Comparison of ENCODE assay signal across 21 cellular contexts in genomic region chr17:691423-691822, GRCh38. TPM values are rescaled to one million over a fixed set of nuclear protein-coding genes. Genes with fewer than 3 reads are reported as not detected.
A peak's percentile ranks its signal among the peaks of the same experiment; 100 is the strongest.
DNase-seq lines count a peak whose midpoint lies in the region; ATAC-seq, FAIRE-seq and TF ChIP-seq lines count a peak whose summit lies in the region.
"Had no signal": no experiment of that assay in that cellular context is flagged by ENCODE, and none has a peak within 500 bp of the region (broad histone marks: within the 10 kb centered on the region; RNA-seq: fewer than 3 reads in every experiment).

No MANE protein-coding gene starts in this region.

- H4K20me1 ChIP-seq in IMR-90 (ENCODE audit: insufficient read depth, low read length) (0 out of 2 replicates have a peak, but pooled peaks cover 5% of the 10 kb centered on the region), astrocyte (ENCODE audit: insufficient read depth, low read length) (no peaks in the 10 kb centered on the region), GM23338 (replicated peaks; ENCODE audit: insufficient read depth) (no peaks in the 10 kb centered on the region; the same call in 1 of the 2 replicates)

- H3K9me3 Mint-ChIP-seq in astrocyte (ENCODE audit: unreplicated experiment) (no peaks in the 10 kb centered on the region), GM23338 (no peaks in the 10 kb centered on the region)
- no peaks in the 10 kb centered on the region for H3K9me3 Mint-ChIP-seq in activated T-helper 2 cell treated with anti-CD3 and anti-CD28 coated beads, Interferon-gamma antibody, Interleukin-2, Interleukin-4, amounts not matched to agents 10 μg/mL and 5 μg/mL and 100 μg/mL, durations not matched to agents 14 hours and 24 hours and 36 hours
- H3K9me3 Mint-ChIP-seq: activated naive CD4-positive, alpha-beta T cell treated with anti-CD3 and anti-CD28 coated beads, Interleukin-2, amount 50 U/mL, for 24 hours had no signal

- H3K4me3 ChIP-seq in AG04450 (ENCODE audit: low read depth, low read length) (no peak overlapping the region), IMR-90 (ENCODE audit: insufficient read depth, low read depth, low read length) (no peak overlapping the region), astrocyte (ENCODE audit: insufficient read depth, low read depth, low read length) (no peak overlapping the region), GM23338 (no peak overlapping the region)
- H3K4me3 ChIP-seq: GM12878, prostate gland, upper lobe of right lung had no signal

- CTCF ChIA-PET in AG04450 (lab: Charles Lee), result interaction anchor here (1.4 to 16.5 kb wide), 3 partner anchors 9 to 280 kb away, joined by 4 to 468 read pairs (median 14); a partner anchor contains a TSS
- CTCF ChIA-PET in IMR-90 (lab: Yijun Ruan, JAX), result interaction anchor here (0.7 to 1.7 kb wide), 2 partner anchors 160 to 279 kb away, joined by 3 to 13 read pairs; no protein-coding TSS in a partner anchor

- no peak for TF ChIP-seq POLR2A in IMR-90 (IDR thresholded peaks at IDR 0.05; ENCODE audit: low read depth, low read length)

- H3K79me2 ChIP-seq in astrocyte (ENCODE audit: insufficient read depth, low read length), result peaks cover 7% of the 10 kb centered on the region
- H3K79me2 ChIP-seq in GM23338 (replicated peaks; ENCODE audit: insufficient read depth), result no peaks in the 10 kb centered on the region; the same call in 1 of the 2 replicates

- H3K36me3 ChIP-seq in IMR-90 (ENCODE audit: control insufficient read depth, insufficient read depth, low read length), result peaks cover 17% of the 10 kb centered on the region
- peaks cover 20% of the 10 kb centered on the region for H3K36me3 ChIP-seq in astrocyte (ENCODE audit: insufficient read depth, low read length)
- H3K36me3 ChIP-seq in GM23338 (ENCODE audit: insufficient read depth), result 0 out of 2 replicates have a peak, but pooled peaks cover 4% of the 10 kb centered on the region
- H3K36me3 ChIP-seq: prostate gland had no signal

- peak overlapping the region; percentile 67 for H2BK20ac ChIP-seq in IMR-90 (ENCODE audit: low read depth, low read length)

- peak overlapping the region; percentile 57; the same call in 1 of the 2 replicates for H2AK5ac ChIP-seq in IMR-90 (ENCODE audit: low read depth, low read length)

- peaks cover 28% of the 10 kb centered on the region for H3K4me1 Mint-ChIP-seq in astrocyte (ENCODE audit: low read depth, unreplicated experiment)
- peaks cover 13% of the 10 kb centered on the region; the same call in 2 of the 3 replicates for H3K4me1 Mint-ChIP-seq in GM23338
- H3K4me1 Mint-ChIP-seq in activated T-helper 2 cell treated with anti-CD3 and anti-CD28 coated beads, Interferon-gamma antibody, Interleukin-2, Interleukin-4, amounts not matched to agents 10 μg/mL and 5 μg/mL and 100 μg/mL, durations not matched to agents 14 hours and 24 hours and 36 hours (ENCODE audit: low read depth), result peaks cover 2% of the 10 kb centered on the region
- H3K4me1 Mint-ChIP-seq: activated naive CD4-positive, alpha-beta T cell treated with anti-CD3 and anti-CD28 coated beads, Interleukin-2, amount 50 U/mL, for 24 hours; B cell had no signal

- H2AK9ac ChIP-seq in IMR-90 (replicated peaks; ENCODE audit: low read depth, low read length, poor library complexity), result peak overlapping the region; percentile 2

- H2AFZ ChIP-seq in IMR-90 (replicated peaks; ENCODE audit: low read length, poor library complexity) (no peak overlapping the region), astrocyte (ENCODE audit: low read depth, low read length) (no peak overlapping the region), GM23338 (no peak overlapping the region)

- no peaks in the 10 kb centered on the region for H3K27me3 Mint-ChIP-seq in astrocyte (ENCODE audit: low read depth, unreplicated experiment)
- H3K27me3 Mint-ChIP-seq in GM23338 (ENCODE audit: insufficient read depth, low read depth, poor library complexity), result peaks cover 2% of the 10 kb centered on the region
- no peaks in the 10 kb centered on the region for H3K27me3 Mint-ChIP-seq in activated T-helper 2 cell treated with anti-CD3 and anti-CD28 coated beads, Interferon-gamma antibody, Interleukin-2, Interleukin-4, amounts not matched to agents 10 μg/mL and 5 μg/mL and 100 μg/mL, durations not matched to agents 14 hours and 24 hours and 36 hours (ENCODE audit: low read depth)
- H3K27me3 Mint-ChIP-seq: activated naive CD4-positive, alpha-beta T cell treated with anti-CD3 and anti-CD28 coated beads, Interleukin-2, amount 50 U/mL, for 24 hours; B cell had no signal

- H3K27ac Mint-ChIP-seq in astrocyte (ENCODE audit: unreplicated experiment) (peak overlapping the region; percentile 26), GM23338 (no peak overlapping the region)
- no peak overlapping the region for H3K27ac Mint-ChIP-seq in activated T-helper 2 cell treated with anti-CD3 and anti-CD28 coated beads, Interferon-gamma antibody, Interleukin-2, Interleukin-4, amounts not matched to agents 10 μg/mL and 5 μg/mL and 100 μg/mL, durations not matched to agents 14 hours and 24 hours and 36 hours
- H3K27ac Mint-ChIP-seq: activated naive CD4-positive, alpha-beta T cell treated with anti-CD3 and anti-CD28 coated beads, Interleukin-2, amount 50 U/mL, for 24 hours; B cell had no signal

- H2BK120ac ChIP-seq in IMR-90 (ENCODE audit: low read depth, low read length), result peak overlapping the region; percentile 97

- H3F3A ChIP-seq in GM23338 (replicated peaks; ENCODE audit: low read depth), result no peaks in the 10 kb centered on the region; the same call in 1 of the 2 replicates

- H4K8ac ChIP-seq in IMR-90 (ENCODE audit: low read depth in 2 of 2, low read length in 2 of 2), result peak overlapping the region; percentile 48 to 80

- H3K79me1 ChIP-seq in IMR-90 (ENCODE audit: low read depth in 1 of 2, low read length in 2 of 2), result peaks cover 25 to 47% of the 10 kb centered on the region in 2 experiments

- peak overlapping the region; percentile 56; the same call in 1 of the 2 replicates for H3K56ac ChIP-seq in IMR-90 (ENCODE audit: extremely low read depth, insufficient read depth, low read length)

- no peak for TF ChIP-seq CTCF in AG04450 (IDR thresholded peaks at IDR 0.05; ENCODE audit: low read depth, low read length)
- no peak for TF ChIP-seq CTCF in IMR-90 (conservative IDR thresholded peaks at IDR 0.05; ENCODE audit: low read depth, low read length)
- TF ChIP-seq CTCF in astrocyte (IDR thresholded peaks at IDR 0.05; ENCODE audit: insufficient read depth, low read depth, low read length), result no peak
- no peak for TF ChIP-seq CTCF in GM23338 (conservative IDR thresholded peaks at IDR 0.05; ENCODE audit: low read depth in 2 of 2)

- POLR2A ChIA-PET in AG04450 (lab: Yijun Ruan, JAX) (interaction anchor here (0.6 to 1.6 kb wide), 2 partner anchors 8 to 18 kb away, joined by 3 read pairs; no protein-coding TSS in a partner anchor), IMR-90 (lab: Charles Lee; ENCODE audit: unreplicated experiment) (no interaction called here)

- BruUV-seq in IMR-90 (replicated peaks; lab: Mats Ljungman, UMichigan), result no TSS peak

- intact Hi-C loops in IMR-90 (cut with micrococcal nuclease), result loop anchor here (5.0 kb wide), 1 partner anchor 144 kb away; no protein-coding TSS in a partner anchor
- intact Hi-C loops in activated T-helper 2 cell treated with anti-CD3 and anti-CD28 coated beads, Interferon-gamma antibody, Interleukin-2, Interleukin-4, amounts not matched to agents 10 μg/mL and 5 μg/mL and 100 μg/mL, durations not matched to agents 14 hours and 24 hours and 36 hours (cut with micrococcal nuclease), result no loop called here

- H4K91ac ChIP-seq in IMR-90 (ENCODE audit: insufficient read depth, low read depth, low read length), result peak overlapping the region; percentile 93

- H3K4me2 ChIP-seq in IMR-90 (ENCODE audit: low read depth, low read length) (peak overlapping the region; percentile 18; the same call in 1 of the 2 replicates), astrocyte (ENCODE audit: low read length) (peak overlapping the region; percentile 76), GM23338 (no peak overlapping the region)

- TF ChIP-seq RAD21 in IMR-90 (IDR thresholded peaks at IDR 0.05; ENCODE audit: low read length), result no peak

- peak overlapping the region; percentile 79 for H3K4ac ChIP-seq in IMR-90 (ENCODE audit: low read depth, low read length)

- DNase-seq in AG04450 (ENCODE audit: low read depth, low spot score) (no peak), IMR-90 (peak; percentile 76), astrocyte (ENCODE audit: low read depth) (peak; percentile 91), glomerular visceral epithelial cell (ENCODE audit: extremely low spot score) (peak; percentile 62), GM23338 (ENCODE audit: low spot score) (no peak), NCI-H1436 (lab: John Stamatoyannopoulos, UW) (no peak), NCI-H187 treated with DMSO at 0.1 percent for 48 hours (lab: John Stamatoyannopoulos, UW) (no peak)
- no peak for DNase-seq in activated T-helper 2 cell treated with anti-CD3 and anti-CD28 coated beads, Interferon-gamma antibody, Interleukin-2, Interleukin-4, amounts not matched to agents 10 μg/mL and 5 μg/mL and 100 μg/mL, durations not matched to agents 14 hours and 24 hours and 36 hours (ENCODE audit: low spot score)
- DNase-seq: cortex of kidney; DMS53; islet precursor cell; NCI-H187; NCI-H82; stimulated activated CD4-positive, alpha-beta T cell treated with anti-CD3 and anti-CD28 coated beads, Interleukin-2, amount 100 ng/mL, for 24 hours; upper lobe of right lung had no signal

- peaks cover 8% of the 10 kb centered on the region for H3K36me3 Mint-ChIP-seq in astrocyte (ENCODE audit: low read depth, unreplicated experiment)
- peaks cover 10% of the 10 kb centered on the region for H3K36me3 Mint-ChIP-seq in GM23338 (ENCODE audit: low read depth)
- peaks cover 44% of the 10 kb centered on the region for H3K36me3 Mint-ChIP-seq in activated T-helper 2 cell treated with anti-CD3 and anti-CD28 coated beads, Interferon-gamma antibody, Interleukin-2, Interleukin-4, amounts not matched to agents 10 μg/mL and 5 μg/mL and 100 μg/mL, durations not matched to agents 14 hours and 24 hours and 36 hours (ENCODE audit: low read depth)

- peak; percentile 96 for FAIRE-seq in astrocyte (lab: Jason Lieb, UNC)
- FAIRE-seq: frontal cortex, GM12878 had no signal

- in situ Hi-C loops in IMR-90 (cut with MboI; ENCODE audit: low sequenced_read_pairs), result no loop called here

- peak overlapping the region; percentile 91 for H3K14ac ChIP-seq in IMR-90 (replicated peaks; ENCODE audit: low read depth, low read length)

- no CpG with 5 or more reads among the region's 4 CpGs for WGBS in IMR-90 (ENCODE audit: extremely low coverage in 2 of 2, insufficient read length in 1 of 2), 2 experiments

- peak overlapping the region; percentile 88 for H2BK15ac ChIP-seq in IMR-90 (ENCODE audit: low read depth, low read length)

- H2BK5ac ChIP-seq in IMR-90 (ENCODE audit: low read depth, low read length, poor library complexity, severe bottlenecking), result peak overlapping the region; percentile 68

- H3K9ac ChIP-seq in IMR-90 (ENCODE audit: low read depth, low read length), result peak overlapping the region; percentile 4; the same call in 1 of the 2 replicates
- H3K9ac ChIP-seq in astrocyte (ENCODE audit: low read length), result peak overlapping the region; percentile 82

- H3K9me2 ChIP-seq in GM23338 (ENCODE audit: insufficient read depth), result no peaks in the 10 kb centered on the region

- H4K5ac ChIP-seq in IMR-90 (ENCODE audit: low read depth, low read length), result peak overlapping the region; percentile 43; the same call in 1 of the 2 replicates

- H3K27me3 ChIP-seq in AG04450 (ENCODE audit: control insufficient read depth, insufficient read depth, low read length) (no peaks in the 10 kb centered on the region), IMR-90 (ENCODE audit: control insufficient read depth, insufficient read depth, low read length) (no peaks in the 10 kb centered on the region), astrocyte (ENCODE audit: insufficient read depth, low read length) (no peaks in the 10 kb centered on the region), GM23338 (ENCODE audit: insufficient read depth) (no peaks in the 10 kb centered on the region)
- H3K27me3 ChIP-seq: upper lobe of right lung had no signal

- ATAC-seq in IMR-90 (ENCODE audit: low read depth) (peak; percentile 31), GM23338 (no peak)
- ATAC-seq: GM12878, upper lobe of right lung had no signal

- dilution Hi-C loops in IMR-90 (cut with HindIII; ENCODE audit: low sequenced_read_pairs, unreplicated experiment), result no loop called here

- H3K9me3 ChIP-seq in AG04450 (ENCODE audit: control insufficient read depth, insufficient read depth, low read length) (no peaks in the 10 kb centered on the region), IMR-90 (ENCODE audit: control insufficient read depth, insufficient read depth, low read length) (no peaks in the 10 kb centered on the region), astrocyte (ENCODE audit: insufficient read depth, low read depth, low read length) (no peaks in the 10 kb centered on the region)
- H3K9me3 ChIP-seq: prostate gland, upper lobe of right lung had no signal

- H3K4me3 Mint-ChIP-seq in astrocyte (ENCODE audit: unreplicated experiment) (no peak overlapping the region), GM23338 (no peak overlapping the region)
- H3K4me3 Mint-ChIP-seq in activated T-helper 2 cell treated with anti-CD3 and anti-CD28 coated beads, Interferon-gamma antibody, Interleukin-2, Interleukin-4, amounts not matched to agents 10 μg/mL and 5 μg/mL and 100 μg/mL, durations not matched to agents 14 hours and 24 hours and 36 hours (ENCODE audit: low read depth), result no peak overlapping the region
- H3K4me3 Mint-ChIP-seq: activated naive CD4-positive, alpha-beta T cell treated with anti-CD3 and anti-CD28 coated beads, Interleukin-2, amount 50 U/mL, for 24 hours; B cell had no signal

- peak overlapping the region; percentile 85; the same call in 1 of the 2 replicates for H3K18ac ChIP-seq in IMR-90 (ENCODE audit: low read depth, low read length)

- peak overlapping the region; percentile 25 for H3K27ac ChIP-seq in AG04450 (ENCODE audit: low read depth, low read length)
- no peak overlapping the region; the same call in 1 of the 2 replicates for H3K27ac ChIP-seq in IMR-90 (ENCODE audit: insufficient read depth, low read length)
- H3K27ac ChIP-seq in astrocyte (ENCODE audit: low read depth, low read length), result peak overlapping the region; percentile 99
- H3K27ac ChIP-seq in GM23338 (ENCODE audit: low read depth), result no peak overlapping the region
- H3K27ac ChIP-seq: upper lobe of right lung, VCaP had no signal

- peaks cover 24% of the 10 kb centered on the region for H3K9me1 ChIP-seq in IMR-90 (ENCODE audit: insufficient read depth, low read length)

- H3K23ac ChIP-seq in IMR-90 (ENCODE audit: low read depth, low read length), result peak overlapping the region; percentile 89

- H3K4me1 ChIP-seq in IMR-90 (ENCODE audit: control insufficient read depth, insufficient read depth, low read length) (peaks cover 20% of the 10 kb centered on the region), astrocyte (ENCODE audit: insufficient read depth, low read length) (peaks cover 41% of the 10 kb centered on the region), GM23338 (ENCODE audit: insufficient read depth) (peaks cover 7% of the 10 kb centered on the region; the same call in 1 of the 2 replicates)
- H3K4me1 ChIP-seq: prostate gland, upper lobe of right lung had no signal

RNA-seq across cellular contexts. Expression of gene VPS53, which starts 23.2 kb away (rescaled TPM):
- polyA plus RNA-seq in AG04450 (2011; rRNA removed) (29.2 and 32.7 TPM in 2 replicates), IMR-90 (2012; rRNA removed) (19.3 and 23.4 TPM in 2 replicates), GM23338 (2016; fragmentation: Nextera tagmentation; extraction: Ambion mirVana) (10.0 and 11.6 TPM in 2 replicates)
- 140 and 198 TPM in 2 replicates for polyA minus RNA-seq in AG04450 (2011; rRNA and poly(A)+ RNA removed)
- total RNA-seq in IMR-90 (2012; rRNA removed) (31.0 and 32.8 TPM in 2 replicates), astrocyte (79.6 and 83.5 TPM in 2 replicates)
- 6.8 and 8.5 TPM in 2 replicates for polyA plus RNA-seq in IMR-90 (2012; cell fraction: cytosol; rRNA removed)
- 14.4 and 19.3 TPM in 2 replicates for polyA plus RNA-seq in IMR-90 (2012; cell fraction: nucleus; rRNA removed; ENCODE audit: low replicate concordance)
- total RNA-seq in GM23338 (2014; rRNA removed; shearing (Covaris generic)), result 21.1 and 26.0 TPM in 2 replicates
- 84.9 and 86.1 TPM in 2 replicates for total RNA-seq in activated T-helper 2 cell treated with anti-CD3 and anti-CD28 coated beads, Interferon-gamma antibody, Interleukin-2, Interleukin-4, amounts not matched to agents 10 μg/mL and 5 μg/mL and 100 μg/mL, durations not matched to agents 14 hours and 24 hours and 36 hours

RNA-seq across cellular contexts. Expression of gene TLCD3A, which starts 41.0 kb away (rescaled TPM):
- polyA plus RNA-seq in AG04450 (2011; rRNA removed) (23.9 and 27.1 TPM in 2 replicates), IMR-90 (2012; rRNA removed) (33.3 and 35.0 TPM in 2 replicates), GM23338 (2016; fragmentation: Nextera tagmentation; extraction: Ambion mirVana) (10.3 and 11.4 TPM in 2 replicates)
- 26.8 and 33.9 TPM in 2 replicates for polyA minus RNA-seq in AG04450 (2011; rRNA and poly(A)+ RNA removed)
- total RNA-seq in IMR-90 (2012; rRNA removed) (14.4 and 15.2 TPM in 2 replicates), astrocyte (25.8 and 26.6 TPM in 2 replicates)
- polyA plus RNA-seq in IMR-90 (2012; cell fraction: cytosol; rRNA removed), result 23.3 and 36.1 TPM in 2 replicates
- polyA plus RNA-seq in IMR-90 (2012; cell fraction: nucleus; rRNA removed; ENCODE audit: low replicate concordance), result 19.6 and 20.6 TPM in 2 replicates
- 14.5 and 21.1 TPM in 2 replicates for total RNA-seq in GM23338 (2014; rRNA removed; shearing (Covaris generic))
- total RNA-seq in activated T-helper 2 cell treated with anti-CD3 and anti-CD28 coated beads, Interferon-gamma antibody, Interleukin-2, Interleukin-4, amounts not matched to agents 10 μg/mL and 5 μg/mL and 100 μg/mL, durations not matched to agents 14 hours and 24 hours and 36 hours, result 38.1 and 41.0 TPM in 2 replicates

Comparison
In these comparisons a context has a peak if more than half of its experiments do, and no peak if none do; other contexts are left out.
1. DNase-seq: peak in IMR-90 (single experiment), astrocyte (single experiment) and glomerular visceral epithelial cell (single experiment); none in AG04450 (single experiment), GM23338 (single experiment), NCI-H1436 (single experiment), activated T-helper 2 cell treated with anti-CD3 and anti-CD28 coated beads, Interferon-gamma antibody, Interleukin-2, Interleukin-4, amounts not matched to agents 10 μg/mL and 5 μg/mL and 100 μg/mL, durations not matched to agents 14 hours and 24 hours and 36 hours (single experiment) and NCI-H187 treated with DMSO at 0.1 percent for 48 hours (single experiment).
2. H3K27ac ChIP-seq: peak in AG04450 (single experiment) and astrocyte (single experiment); none in IMR-90 (single experiment) and GM23338 (single experiment).